18 cellular contexts compared by ENCODE assay signal in genomic region chr3:66355394-66355793, GRCh38.
DNase-seq lines count a peak whose midpoint lies in the region; ATAC-seq and TF ChIP-seq lines count a peak whose summit lies in the region.
"Had no signal": no experiment of that assay in that cellular context is flagged by ENCODE, and none has a peak within 500 bp of the region (broad histone marks: within the 10 kb centered on the region; RNA-seq: fewer than 3 reads in every experiment).

No MANE protein-coding gene starts in this region.

- intact Hi-C loops in sigmoid colon (cut with DNase I): no loop called here

- ATAC-seq in GM18498 (IDR thresholded peaks at IDR 0.05; ENCODE audit: unreplicated experiment) (peak; percentile 100), GM19025 (IDR thresholded peaks at IDR 0.05; ENCODE audit: low read depth, unreplicated experiment) (peak; percentile 66), HG02885 (IDR thresholded peaks at IDR 0.05; ENCODE audit: poor library complexity, unreplicated experiment) (peak; percentile 65), GM19328 (IDR thresholded peaks at IDR 0.05; ENCODE audit: unreplicated experiment) (no peak), HG03025 (IDR thresholded peaks at IDR 0.05; ENCODE audit: low FRiP score, unreplicated experiment) (no peak)
- ATAC-seq: GM23338, lower lobe of right lung, WTC11 had no signal

- no peak for TF ChIP-seq POLR2A in sigmoid colon (IDR thresholded peaks at IDR 0.05)

- peak overlapping the region; percentile 0; the same call in 1 of the 2 replicates for H3K4me2 ChIP-seq in OCI-LY3 (ENCODE audit: low read length)
- H3K4me2 ChIP-seq: GM23338 had no signal

- no peak for DNase-seq in sigmoid colon
- DNase-seq: BE2C, DMS153, foreskin melanocyte, lower lobe of right lung, NCI-H1930, NCI-H69, posterior cingulate gyrus, SW 1271, uterus had no signal

- H3K27ac ChIP-seq in OCI-LY3 (ENCODE audit: low read length) (no peak overlapping the region), sigmoid colon (no peak overlapping the region)
- H3K27ac ChIP-seq: lower lobe of right lung, uterus had no signal

- no peaks in the 10 kb centered on the region for H4K20me1 ChIP-seq in OCI-LY3 (ENCODE audit: insufficient read depth, low read length)

- H3K27me3 ChIP-seq in OCI-LY3 (ENCODE audit: low read depth, low read length) (no peaks in the 10 kb centered on the region), sigmoid colon (no peaks in the 10 kb centered on the region)
- H3K27me3 ChIP-seq: BE2C, uterus had no signal

- no peaks in the 10 kb centered on the region for H3K9me3 ChIP-seq in OCI-LY3 (ENCODE audit: insufficient read depth, low read length)
- no peaks in the 10 kb centered on the region for H3K9me3 ChIP-seq in sigmoid colon
- H3K9me3 ChIP-seq: BE2C, lower lobe of right lung, uterus had no signal

- TF ChIP-seq CTCF in OCI-LY3 (IDR thresholded peaks at IDR 0.05; ENCODE audit: low read depth, low read length) (no peak), sigmoid colon (IDR thresholded peaks at IDR 0.05) (no peak)

- H3K4me1 ChIP-seq in OCI-LY3 (ENCODE audit: low read length) (peaks cover 20% of the 10 kb centered on the region), sigmoid colon (peaks cover 0 to 20% (median 11%) of the 10 kb centered on the region in 4 donors)
- H3K4me1 ChIP-seq: BE2C, lower lobe of right lung, uterus had no signal

- TF ChIP-seq EP300 in sigmoid colon (IDR thresholded peaks at IDR 0.05): no peak

- no peaks in the 10 kb centered on the region for H3K36me3 ChIP-seq in OCI-LY3 (replicated peaks; ENCODE audit: low read depth, low read length)
- no peaks in the 10 kb centered on the region for H3K36me3 ChIP-seq in sigmoid colon
- H3K36me3 ChIP-seq: BE2C, lower lobe of right lung, uterus had no signal

- H3K9ac ChIP-seq in OCI-LY3 (ENCODE audit: low read length): no peak overlapping the region

- H3K4me3 ChIP-seq in OCI-LY3 (ENCODE audit: low read length) (no peak overlapping the region), sigmoid colon (no peak overlapping the region)
- H3K4me3 ChIP-seq: GM23338, lower lobe of right lung, uterus had no signal

- 79 to 89% methylated on average over 3 of the region's 3 CpGs for WGBS in sigmoid colon, 2 donors

- H3K79me2 ChIP-seq in OCI-LY3 (ENCODE audit: low read length): no peaks in the 10 kb centered on the region

- H2AFZ ChIP-seq in OCI-LY3 (ENCODE audit: low read depth, low read length): no peak overlapping the region
- H2AFZ ChIP-seq: GM23338 had no signal

Comparison
In these comparisons a context has a peak if more than half of its experiments do, and no peak if none do; other contexts are left out.
1. ATAC-seq: peak in GM18498 (single experiment), GM19025 (single experiment) and HG02885 (single experiment); none in GM19328 (single experiment) and HG03025 (single experiment).